ENCODE assay signal across 8 cellular contexts in the genomic region with DNA sequence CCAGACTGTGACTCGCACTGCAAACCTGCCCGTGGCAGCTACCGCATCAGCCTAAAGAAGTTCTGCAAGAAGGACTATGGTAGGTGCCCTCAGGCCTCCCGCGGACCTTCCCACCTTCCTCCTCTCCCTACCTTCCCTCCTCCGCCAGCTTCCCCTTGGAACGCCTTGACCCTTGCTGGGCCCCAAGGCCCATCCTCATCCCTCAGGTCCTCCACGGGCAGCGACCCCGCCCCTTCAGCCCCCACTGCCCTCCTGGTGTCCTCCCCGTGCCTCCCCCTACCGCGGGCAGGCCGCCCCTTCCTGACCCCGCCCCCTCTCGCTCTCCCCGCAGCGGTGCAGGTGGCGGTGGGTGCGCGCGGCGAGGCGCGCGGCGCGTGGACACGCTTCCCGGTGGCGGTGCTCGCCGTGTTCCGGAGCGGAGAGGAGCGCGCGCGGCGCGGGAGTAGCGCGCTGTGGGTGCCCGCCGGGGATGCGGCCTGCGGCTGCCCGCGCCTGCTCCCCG. TPM values are rescaled to one million over a fixed set of nuclear protein-coding genes. Genes with fewer than 3 reads are reported as not detected.
DNase-seq lines count a peak whose midpoint lies in the region; ATAC-seq lines count a peak whose summit lies in the region.

No MANE protein-coding gene starts in this region.

- no peak overlapping the region for H4K5ac ChIP-seq in mesendoderm (ENCODE audit: low read length)

- H3K79me2 ChIP-seq in mesendoderm (ENCODE audit: control insufficient read depth, insufficient read depth, low read length), result no peaks in the 10 kb centered on the region

- no peak overlapping the region for H2BK5ac ChIP-seq in mesendoderm (ENCODE audit: low read length)

- H3K9me3 ChIP-seq in SJSA1 (replicated peaks) (no peaks in the 10 kb centered on the region; the same call in 1 of the 2 replicates), esophagus (ENCODE audit: control insufficient read depth in 2 of 2, insufficient read depth in 1 of 2, low read depth in 1 of 2, low read length in 1 of 2) (no peaks in the 10 kb centered on the region), thymus (ENCODE audit: control insufficient read depth) (no peaks in the 10 kb centered on the region)

- no peak overlapping the region for H3K4me2 ChIP-seq in mesendoderm (ENCODE audit: low read length)

- H3K18ac ChIP-seq in mesendoderm (ENCODE audit: low read length), result no peak overlapping the region

- no peak overlapping the region for H3K4ac ChIP-seq in mesendoderm (ENCODE audit: low read depth, low read length)

- H3K56ac ChIP-seq in mesendoderm (ENCODE audit: low read length), result no peak overlapping the region

- DNase-seq in stimulated activated CD4-positive, alpha-beta T cell treated with anti-CD3 and anti-CD28 coated beads, Interleukin-15, amount 100 ng/mL, for 24 hours, result peak; percentile 59
- no peak for DNase-seq in stimulated activated CD4-positive, alpha-beta T cell treated with anti-CD3 and anti-CD28 coated beads, Interleukin-2, amount 100 ng/mL, for 48 hours
- DNase-seq in SJSA1 (ENCODE audit: low read depth in 1 of 2, low spot score in 2 of 2), result no peak
- no peak for DNase-seq in mesendoderm
- no peak for DNase-seq in activated gamma-delta T cell (lab: John Stamatoyannopoulos, UW)

- H3K23ac ChIP-seq in mesendoderm (ENCODE audit: low read length), result no peak overlapping the region

- 5 to 6% methylated on average over 31 to 50 of the region's 50 CpGs for WGBS in esophagus, 2 donors
- WGBS in thymus, result 3% methylated on average over 50 of the region's 50 CpGs
- no CpG with 5 or more reads among the region's 50 CpGs for WGBS in mesendoderm (ENCODE audit: extremely low coverage, insufficient coverage, low lambda C conversion rate)

- H3K4me3 ChIP-seq in SJSA1, result peak overlapping the region; percentile 81
- H3K4me3 ChIP-seq in esophagus (ENCODE audit: low read depth in 1 of 2, low read length in 2 of 2), result peak overlapping the region; percentile 15 to 69
- peak overlapping the region; percentile 83 for H3K4me3 ChIP-seq in thymus (ENCODE audit: low read length)
- no peak overlapping the region for H3K4me3 ChIP-seq in mesendoderm (ENCODE audit: low read length)

- H2BK15ac ChIP-seq in mesendoderm (replicated peaks; ENCODE audit: low read depth), result no peak overlapping the region

- ATAC-seq in HG03039 (IDR thresholded peaks at IDR 0.05; ENCODE audit: unreplicated experiment), result no peak

- no peak overlapping the region for H3K9ac ChIP-seq in mesendoderm (ENCODE audit: low read length)

- H2AK5ac ChIP-seq in mesendoderm (ENCODE audit: low read length), result no peak overlapping the region

- no peaks in the 10 kb centered on the region for H3K79me1 ChIP-seq in mesendoderm (ENCODE audit: low read length)

- H3K36me3 ChIP-seq in SJSA1 (peaks cover 8% of the 10 kb centered on the region), esophagus (ENCODE audit: control insufficient read depth in 2 of 2, insufficient read depth in 2 of 2, low read length in 1 of 2) (no peaks in the 10 kb centered on the region), thymus (ENCODE audit: control insufficient read depth, insufficient read depth) (no peaks in the 10 kb centered on the region), mesendoderm (ENCODE audit: control insufficient read depth, insufficient read depth, low read length) (no peaks in the 10 kb centered on the region)

- H3K27ac ChIP-seq in SJSA1, result no peak overlapping the region
- H3K27ac ChIP-seq in esophagus (ENCODE audit: low read depth in 2 of 2, low read length in 1 of 2), result no peak overlapping the region
- no peak overlapping the region for H3K27ac ChIP-seq in thymus (ENCODE audit: low read depth)
- no peak overlapping the region for H3K27ac ChIP-seq in mesendoderm (ENCODE audit: low read depth, low read length)

- H3K27me3 ChIP-seq in SJSA1 (replicated peaks) (0 out of 2 replicates have a peak, but pooled peaks cover 3% of the 10 kb centered on the region), esophagus (ENCODE audit: control insufficient read depth in 1 of 2, insufficient read depth in 2 of 2, low read length in 2 of 2) (peaks cover 0 to 4% of the 10 kb centered on the region in 2 donors), thymus (ENCODE audit: control insufficient read depth, insufficient read depth) (peaks cover 75% of the 10 kb centered on the region), mesendoderm (ENCODE audit: insufficient read depth, low read length, poor library complexity) (peaks cover 9% of the 10 kb centered on the region)

- H4K8ac ChIP-seq in mesendoderm (ENCODE audit: low read depth, low read length), result no peak overlapping the region

- H2BK120ac ChIP-seq in mesendoderm (ENCODE audit: low read depth, low read length), result no peak overlapping the region

- H3K4me1 ChIP-seq in SJSA1 (replicated peaks) (peaks cover 52% of the 10 kb centered on the region), esophagus (ENCODE audit: control insufficient read depth in 2 of 2, insufficient read depth in 2 of 2, low read length in 1 of 2) (peaks cover 11 to 25% of the 10 kb centered on the region in 2 donors), thymus (ENCODE audit: control insufficient read depth, insufficient read depth, low read length) (peaks cover 13% of the 10 kb centered on the region), mesendoderm (ENCODE audit: control insufficient read depth, low read depth, low read length) (no peaks in the 10 kb centered on the region)

RNA-seq across cellular contexts. Expression of gene TBC1D24, which starts 1.5 kb away (rescaled TPM):
- total RNA-seq in SJSA1 (2014; rRNA removed; shearing (Covaris generic)), result 8.4 and 9.3 TPM in 2 replicates
- 1 to 10 TPM; 1.3 to 2.8 TPM for polyA plus RNA-seq in esophagus
- 3.7 TPM for polyA plus RNA-seq in thymus
- 4.3 TPM for polyA plus RNA-seq in mesendoderm (2013, experiment 1 of 2)
- polyA plus RNA-seq in mesendoderm (2013, experiment 2 of 2), result 4.4 TPM

RNA-seq across cellular contexts. Expression of gene NTN3, which starts 2.4 kb away (rescaled TPM):
- total RNA-seq in SJSA1 (2014; rRNA removed; shearing (Covaris generic)), result 0.24 TPM in 1 of 2 replicates, not detected in the other
- polyA plus RNA-seq in esophagus (under 1 TPM in 1 of 2 donors, not detected in 1; 0.06 TPM), thymus (0.02 TPM)
- not detected for polyA plus RNA-seq in mesendoderm (2013, experiment 1 of 2)
- not detected for polyA plus RNA-seq in mesendoderm (2013, experiment 2 of 2)

RNA-seq across cellular contexts. Expression of gene TEDC2, which starts 13.6 kb away (rescaled TPM):
- total RNA-seq in SJSA1 (2014; rRNA removed; shearing (Covaris generic)), result 22.3 and 36.3 TPM in 2 replicates
- polyA plus RNA-seq in esophagus, result 1 to 10 TPM; 3.7 to 6.0 TPM
- 1.8 TPM for polyA plus RNA-seq in thymus
- 25.6 TPM for polyA plus RNA-seq in mesendoderm (2013, experiment 1 of 2)
- 26.2 TPM for polyA plus RNA-seq in mesendoderm (2013, experiment 2 of 2)

RNA-seq across cellular contexts. Expression of gene ATP6V0C, which starts 40.3 kb away (rescaled TPM):
- 44.6 and 69.7 TPM in 2 replicates for total RNA-seq in SJSA1 (2014; rRNA removed; shearing (Covaris generic))
- polyA plus RNA-seq in esophagus (100 to 1,000 TPM; 196 to 214 TPM), thymus (103 TPM)
- 279 TPM for polyA plus RNA-seq in mesendoderm (2013, experiment 1 of 2)
- polyA plus RNA-seq in mesendoderm (2013, experiment 2 of 2), result 280 TPM

RNA-seq across cellular contexts. Expression of gene CCNF, which starts 44.2 kb away (rescaled TPM):
- total RNA-seq in SJSA1 (2014; rRNA removed; shearing (Covaris generic)), result 43.4 and 48.2 TPM in 2 replicates
- 1 to 10 TPM; 4.2 to 4.6 TPM for polyA plus RNA-seq in esophagus
- 4.0 TPM for polyA plus RNA-seq in thymus
- polyA plus RNA-seq in mesendoderm (2013, experiment 1 of 2), result 19.4 TPM
- 19.6 TPM for polyA plus RNA-seq in mesendoderm (2013, experiment 2 of 2)
